ENCODE assay signal across 8 cellular contexts in genomic region chr5:139633295-139634027, GRCh38. TPM values are rescaled to one million over a fixed set of nuclear protein-coding genes. Genes with fewer than 3 reads are reported as not detected.
A peak's percentile ranks its signal among the peaks of the same experiment; 100 is the strongest.
DNase-seq lines count a peak whose midpoint lies in the region; ATAC-seq and TF ChIP-seq lines count a peak whose summit lies in the region.

No MANE protein-coding gene starts in this region.

- 6 to 20% (median 11%) methylated on average over 6 of the region's 6 CpGs for WGBS in heart left ventricle, 4 donors
- WGBS in prostate gland: 10% methylated on average over 6 of the region's 6 CpGs

- peak overlapping the region; percentile 13 for H3K4me2 ChIP-seq in SU-DHL-6 (ENCODE audit: low read depth, low read length, poor library complexity, severe bottlenecking)

- no peaks in the 10 kb centered on the region for H3K9me3 ChIP-seq in SU-DHL-6 (ENCODE audit: insufficient read depth, low read length)
- no peaks in the 10 kb centered on the region for H3K9me3 ChIP-seq in adipocyte (ENCODE audit: control insufficient read depth, low read length)
- no peaks in the 10 kb centered on the region for H3K9me3 ChIP-seq in heart left ventricle
- no peaks in the 10 kb centered on the region for H3K9me3 ChIP-seq in prostate gland

- H3K36me3 ChIP-seq in SU-DHL-6 (ENCODE audit: low read length) (0 out of 2 replicates have a peak, but pooled peaks cover under 1% of the 10 kb centered on the region), adipocyte (ENCODE audit: control insufficient read depth, insufficient read depth, low read length, severe bottlenecking) (peaks cover 9% of the 10 kb centered on the region), heart left ventricle (peaks cover 0 to 36% (median 19%) of the 10 kb centered on the region in 9 donors), prostate gland (no peaks in the 10 kb centered on the region)

- peak; percentile 96 for TF ChIP-seq CTCF in SU-DHL-6 (IDR thresholded peaks at IDR 0.05; ENCODE audit: insufficient read depth, low read length, poor library complexity, severe bottlenecking)
- peak; percentile 92 to 98 (median 97) for TF ChIP-seq CTCF in heart left ventricle (IDR thresholded peaks at IDR 0.05)
- TF ChIP-seq CTCF in prostate gland (IDR thresholded peaks at IDR 0.05): peak; percentile 97 to 99 (median 98)

- no peak overlapping the region for H3K9ac ChIP-seq in SU-DHL-6 (ENCODE audit: low read length)
- H3K9ac ChIP-seq in adipocyte (ENCODE audit: low read length): peak overlapping the region; percentile 7

- H3K79me2 ChIP-seq in SU-DHL-6 (ENCODE audit: insufficient read depth, low read length): no peaks in the 10 kb centered on the region

- ATAC-seq in GM19324 (IDR thresholded peaks at IDR 0.05; ENCODE audit: low FRiP score, unreplicated experiment) (peak; percentile 29), heart left ventricle (peak; percentile 9 to 30 (median 28)), HG03108 (IDR thresholded peaks at IDR 0.05; ENCODE audit: unreplicated experiment) (no peak)

- H3K27ac ChIP-seq in SU-DHL-6 (ENCODE audit: low read depth, low read length) (peak overlapping the region; percentile 98), heart left ventricle (no peak overlapping the region), prostate gland (no peak overlapping the region)

- no peak overlapping the region for H2AFZ ChIP-seq in SU-DHL-6 (ENCODE audit: low read depth, low read length, severe bottlenecking)

- no peaks in the 10 kb centered on the region for H4K20me1 ChIP-seq in SU-DHL-6 (ENCODE audit: low read depth, low read length)

- peaks cover 40% of the 10 kb centered on the region for H3K4me1 ChIP-seq in adipocyte (ENCODE audit: control insufficient read depth, insufficient read depth, low read length)
- H3K4me1 ChIP-seq in heart left ventricle: peaks cover 12 to 39% (median 28%) of the 10 kb centered on the region in 12 donors
- H3K4me1 ChIP-seq in prostate gland (replicated peaks): peaks cover 11% of the 10 kb centered on the region

- H3K27me3 ChIP-seq in SU-DHL-6 (ENCODE audit: low read length): no peaks in the 10 kb centered on the region
- H3K27me3 ChIP-seq in adipocyte (replicated peaks; ENCODE audit: control insufficient read depth, insufficient read depth, low read length): no peaks in the 10 kb centered on the region
- no peaks in the 10 kb centered on the region for H3K27me3 ChIP-seq in heart left ventricle
- H3K27me3 ChIP-seq in prostate gland (replicated peaks; ENCODE audit: insufficient read depth): no peaks in the 10 kb centered on the region

- H3K9me2 ChIP-seq in SU-DHL-6 (replicated peaks; ENCODE audit: insufficient read depth, low read length): no peaks in the 10 kb centered on the region

- TF ChIP-seq POLR2A in heart left ventricle (IDR thresholded peaks at IDR 0.05) (no peak), prostate gland (IDR thresholded peaks at IDR 0.05) (no peak)

- H3K4me3 ChIP-seq in SU-DHL-6 (ENCODE audit: insufficient read depth, low read length, poor library complexity, severe bottlenecking) (no peak overlapping the region), adipocyte (ENCODE audit: low read length) (no peak overlapping the region), heart left ventricle (no peak overlapping the region), prostate gland (no peak overlapping the region)

- peak; percentile 94 for DNase-seq in Ammon's horn (ENCODE audit: low spot score)
- DNase-seq in NCI-H128 (lab: John Stamatoyannopoulos, UW; ENCODE audit: unreplicated experiment): peak; percentile 24
- DNase-seq in adipocyte (ENCODE audit: low read depth): peak; percentile 85
- DNase-seq in heart left ventricle: peak in 3 of 5 donors; percentile 70 to 81 (median 71)
- peak; percentile 54 for DNase-seq in prostate gland (ENCODE audit: low spot score)

- intact Hi-C loops in heart left ventricle (cut with DNase I): loop anchor here (1.0 to 10.0 kb wide), 10 partner anchors 55 to 521 kb away; no protein-coding TSS in a partner anchor
- intact Hi-C loops in prostate gland (cut with DNase I): loop anchor here (1.0 kb wide), 2 partner anchors 57 to 132 kb away; no protein-coding TSS in a partner anchor

- H3F3A ChIP-seq in SU-DHL-6 (ENCODE audit: insufficient read depth): peaks cover 52% of the 10 kb centered on the region

RNA-seq across cellular contexts. Expression of gene CXXC5, which starts 14.7 kb away (rescaled TPM):
- 10 to 100 TPM; 29.8 to 74.6 (median 36.3) TPM for total RNA-seq in heart left ventricle
- polyA plus RNA-seq in heart left ventricle: 10 to 100 TPM; 32.8 to 44.5 TPM
- total RNA-seq in prostate gland: 10 to 100 TPM; 47.4 to 47.7 TPM

Comparison
In these comparisons a context has a peak if more than half of its experiments do, and no peak if none do; other contexts are left out.
1. DNase-seq: peak in every context shown above with its lines; median percentile 94 in Ammon's horn; 85 in adipocyte; 71 in heart left ventricle; 54 in prostate gland; 24 in NCI-H128.